ENCODE assay signal across 12 cellular contexts in genomic region chr1:101002551-101002950, GRCh38. TPM values are rescaled to one million over a fixed set of nuclear protein-coding genes. Genes with fewer than 3 reads are reported as not detected.
DNase-seq lines count a peak whose midpoint lies in the region; ATAC-seq, FAIRE-seq and TF ChIP-seq lines count a peak whose summit lies in the region.
"Had no signal": no experiment of that assay in that cellular context is flagged by ENCODE, and none has a peak within 500 bp of the region (broad histone marks: within the 10 kb centered on the region; RNA-seq: fewer than 3 reads in every experiment).

No MANE protein-coding gene starts in this region.

- no peak for TF ChIP-seq POLR2A in H54 (IDR thresholded peaks at IDR 0.05; ENCODE audit: low read depth, low read length)

- TF ChIP-seq CTCF in BE2C (IDR thresholded peaks at IDR 0.05; ENCODE audit: low read depth, low read length) (no peak), RWPE2 (IDR thresholded peaks at IDR 0.05; ENCODE audit: poor library complexity, severe bottlenecking) (no peak), right atrium auricular region (IDR thresholded peaks at IDR 0.05) (no peak)

- ATAC-seq in RWPE2 (ENCODE audit: low read depth), result peak; percentile 82

- H3K4me1 ChIP-seq in BE2C (peaks cover 8% of the 10 kb centered on the region), RWPE2 (ENCODE audit: insufficient read depth, poor library complexity, severe bottlenecking) (peaks cover 30% of the 10 kb centered on the region), right atrium auricular region (peaks cover 0 to 11% of the 10 kb centered on the region in 2 donors), HAP-1 (peaks cover 14% of the 10 kb centered on the region)

- FAIRE-seq in H54 (lab: Jason Lieb, UNC) (peak; percentile 85), GM19239 (lab: Jason Lieb, UNC) (no peak)

- no peaks in the 10 kb centered on the region for H3K9me3 ChIP-seq in BE2C
- no peaks in the 10 kb centered on the region for H3K9me3 ChIP-seq in RWPE2 (ENCODE audit: severe bottlenecking)
- no peaks in the 10 kb centered on the region for H3K9me3 ChIP-seq in right atrium auricular region
- no peaks in the 10 kb centered on the region for H3K9me3 ChIP-seq in HAP-1
- H3K9me3 ChIP-seq: right lobe of liver had no signal

- H3K4me3 ChIP-seq in BE2C (ENCODE audit: low read depth, low read length), result no peak overlapping the region
- no peak overlapping the region for H3K4me3 ChIP-seq in RWPE2 (ENCODE audit: severe bottlenecking)
- no peak overlapping the region for H3K4me3 ChIP-seq in right atrium auricular region
- H3K4me3 ChIP-seq in HAP-1, result no peak overlapping the region
- H3K4me3 ChIP-seq: right lobe of liver had no signal

- H3K27ac ChIP-seq in RWPE2 (ENCODE audit: poor library complexity, severe bottlenecking), result peak overlapping the region; percentile 48
- peak overlapping the region; percentile 15 to 37 for H3K27ac ChIP-seq in right atrium auricular region
- H3K27ac ChIP-seq: right lobe of liver had no signal

- peak; percentile 8 for DNase-seq in BE2C
- no peak for DNase-seq in H54 (ENCODE audit: insufficient read length, low spot score)
- no peak for DNase-seq in RWPE2 (ENCODE audit: low spot score)
- no peak for DNase-seq in right atrium auricular region (ENCODE audit: low spot score)
- no peak for DNase-seq in HAP-1 (ENCODE audit: low spot score in 2 of 2)
- no peak for DNase-seq in GM19239 (ENCODE audit: insufficient read length, low spot score)
- DNase-seq in HUDEP-2 (lab: John Stamatoyannopoulos, UW; ENCODE audit: unreplicated experiment in 76 of 76), result no peak
- no peak for DNase-seq in superior temporal gyrus (ENCODE audit: extremely low spot score)
- DNase-seq: activated CD8-positive, alpha-beta memory T cell treated with anti-CD3 and anti-CD28 coated beads, Interleukin-2, amount 50 U/mL, for 4 hours; DND-41; NCI-H510A; right lobe of liver had no signal

- H3K36me3 ChIP-seq in BE2C (peaks cover 42% of the 10 kb centered on the region), RWPE2 (ENCODE audit: low read depth) (peaks cover 35% of the 10 kb centered on the region), right atrium auricular region (peaks cover 13% of the 10 kb centered on the region), HAP-1 (replicated peaks) (peaks cover 18% of the 10 kb centered on the region)
- H3K36me3 ChIP-seq: right lobe of liver had no signal

- H3K27me3 ChIP-seq in BE2C, result no peaks in the 10 kb centered on the region
- H3K27me3 ChIP-seq in RWPE2 (ENCODE audit: insufficient read depth, poor library complexity, severe bottlenecking), result no peaks in the 10 kb centered on the region
- H3K27me3 ChIP-seq in right atrium auricular region, result no peaks in the 10 kb centered on the region
- no peaks in the 10 kb centered on the region for H3K27me3 ChIP-seq in HAP-1 (ENCODE audit: low read depth)
- H3K27me3 ChIP-seq: right lobe of liver had no signal

- in situ Hi-C loops in HAP-1 (cut with MboI; ENCODE audit: low sequenced_read_pairs), result no loop called here

RNA-seq across cellular contexts. Expression of gene DPH5, which starts 23.0 kb away (rescaled TPM):
- 35.1 TPM for polyA plus RNA-seq in BE2C (2012; ENCODE audit: insufficient read depth, insufficient read length, low read depth)
- total RNA-seq in right atrium auricular region, result 10 to 100 TPM; 13.4 to 26.0 TPM
